Comparison of ENCODE assay signal across 1 cellular context in the genomic region with DNA sequence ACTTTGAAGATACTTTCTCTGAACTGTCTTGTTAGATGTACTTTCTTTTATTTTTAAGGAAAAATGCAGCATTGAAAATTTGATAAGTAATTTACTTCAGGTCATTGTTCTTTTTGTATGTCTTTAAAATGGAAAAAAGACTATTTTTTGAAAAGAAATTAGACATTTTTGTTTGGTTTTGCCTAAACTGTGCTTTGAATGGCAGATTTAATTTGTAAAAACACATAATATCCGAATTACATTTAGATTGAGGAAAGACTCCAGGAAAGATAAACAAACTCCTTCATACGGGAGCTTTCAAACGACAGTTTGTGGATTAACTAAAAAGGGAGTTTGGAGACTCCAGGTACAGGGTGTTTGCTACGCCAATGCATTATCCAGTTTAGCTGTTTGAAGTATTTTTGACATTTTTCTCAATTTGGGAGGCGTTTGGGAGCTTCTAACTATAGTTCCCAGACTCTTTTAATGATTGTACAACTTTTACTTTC.
TF ChIP-seq lines count a peak whose summit lies in the region.

No MANE protein-coding gene starts in this region.

TF ChIP-seq in K562, 482 proteins besides CTCF, POLR2A, EP300 and RAD21:
- TF ChIP-seq NEUROD1 (IDR thresholded peaks at IDR 0.05; ENCODE audit: borderline replicate concordance, low read depth, low read length, partially characterized antibody) (no peak), POLR2H (tag; IDR thresholded peaks at IDR 0.05; ENCODE audit: low read depth) (0 out of 2 replicates have a peak, but pooled peaks have one; percentile 34), BRD4 (IDR thresholded peaks at IDR 0.05) (peak; percentile 31; the same call in 1 of the 2 replicates), MAZ (CRISPR knock-in tag; conservative IDR thresholded peaks at IDR 0.05 in 1 of 2, IDR thresholded peaks at IDR 0.05 in 1 of 2) (peak in 1 of 2 experiments; percentile 12; a peak in 1 of 4 replicates), TEAD4 (IDR thresholded peaks at IDR 0.05; ENCODE audit: low read length) (no peak), TEAD4 (CRISPR knock-in tag; IDR thresholded peaks at IDR 0.05; ENCODE audit: borderline replicate concordance) (no peak), SMARCC2 (IDR thresholded peaks at IDR 0.05; ENCODE audit: low read depth) (peak; percentile 26; the same call in 1 of the 2 replicates), ELF1 (tag; IDR thresholded peaks at IDR 0.05) (peak; percentile 15), ZNF121 (CRISPR knock-in tag; conservative IDR thresholded peaks at IDR 0.05) (no peak)
- TF ChIP-seq, protein P1, sequence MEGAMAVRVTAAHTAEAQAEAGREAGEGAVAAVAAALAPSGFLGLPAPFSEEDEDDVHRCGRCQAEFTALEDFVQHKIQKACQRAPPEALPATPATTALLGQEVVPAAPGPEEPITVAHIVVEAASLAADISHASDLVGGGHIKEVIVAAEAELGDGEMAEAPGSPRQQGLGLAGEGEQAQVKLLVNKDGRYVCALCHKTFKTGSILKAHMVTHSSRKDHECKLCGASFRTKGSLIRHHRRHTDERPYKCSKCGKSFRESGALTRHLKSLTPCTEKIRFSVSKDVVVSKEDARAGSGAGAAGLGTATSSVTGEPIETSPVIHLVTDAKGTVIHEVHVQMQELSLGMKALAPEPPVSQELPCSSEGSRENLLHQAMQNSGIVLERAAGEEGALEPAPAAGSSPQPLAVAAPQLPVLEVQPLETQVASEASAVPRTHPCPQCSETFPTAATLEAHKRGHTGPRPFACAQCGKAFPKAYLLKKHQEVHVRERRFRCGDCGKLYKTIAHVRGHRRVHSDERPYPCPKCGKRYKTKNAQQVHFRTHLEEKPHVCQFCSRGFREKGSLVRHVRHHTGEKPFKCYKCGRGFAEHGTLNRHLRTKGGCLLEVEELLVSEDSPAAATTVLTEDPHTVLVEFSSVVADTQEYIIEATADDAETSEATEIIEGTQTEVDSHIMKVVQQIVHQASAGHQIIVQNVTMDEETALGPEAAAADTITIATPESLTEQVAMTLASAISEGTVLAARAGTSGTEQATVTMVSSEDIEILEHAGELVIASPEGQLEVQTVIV (CRISPR knock-in tag; IDR thresholded peaks at IDR 0.05; ENCODE audit: borderline replicate concordance) = no peak
